ENCODE assay signal across 8 cellular contexts in the genomic region with DNA sequence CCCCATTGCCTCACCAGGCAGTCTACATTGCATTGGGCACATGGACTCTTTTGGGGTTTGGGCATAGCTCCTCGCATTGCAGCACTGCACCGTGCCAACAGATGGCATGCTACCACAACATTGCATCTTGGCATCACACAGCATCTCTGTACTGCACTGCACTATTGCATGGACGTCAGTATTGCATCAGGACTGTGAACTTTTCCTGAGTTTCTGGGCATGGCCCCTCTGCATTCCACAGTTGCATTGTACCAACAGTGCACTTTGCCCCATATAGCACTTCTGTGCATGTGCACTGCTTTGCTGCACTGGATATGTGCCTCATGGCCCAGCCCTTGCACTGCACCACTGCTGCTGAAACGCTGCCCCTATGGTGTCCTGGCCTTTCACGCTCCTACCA. TPM values are rescaled to one million over a fixed set of nuclear protein-coding genes. Genes with fewer than 3 reads are reported as not detected.
DNase-seq lines count a peak whose midpoint lies in the region; ATAC-seq and TF ChIP-seq lines count a peak whose summit lies in the region.

No MANE protein-coding gene starts in this region.

- peak; percentile 54 for ATAC-seq in body of pancreas
- peak; percentile 46 for ATAC-seq in memory B cell (ENCODE audit: low read depth)
- no peak for ATAC-seq in GM18520 (IDR thresholded peaks at IDR 0.05; ENCODE audit: unreplicated experiment)
- no peak for ATAC-seq in GM19467 (IDR thresholded peaks at IDR 0.05; ENCODE audit: unreplicated experiment)
- no peak for ATAC-seq in activated CD8-positive, alpha-beta memory T cell treated with anti-CD3 and anti-CD28 coated beads, Interleukin-2, amount 10 ng/mL, durations not matched to agents 7 days and 5 days

- no peaks in the 10 kb centered on the region for H3K9me3 ChIP-seq in body of pancreas

- H3K4me1 ChIP-seq in body of pancreas, result peaks cover 8% of the 10 kb centered on the region

- H3K36me3 Mint-ChIP-seq in Calu3 (ENCODE audit: insufficient read depth, unreplicated experiment) (peaks cover 10% of the 10 kb centered on the region), memory B cell (no peaks in the 10 kb centered on the region)
- H3K36me3 Mint-ChIP-seq in activated CD8-positive, alpha-beta memory T cell treated with anti-CD3 and anti-CD28 coated beads, Interleukin-2, amount 10 ng/mL, durations not matched to agents 7 days and 5 days, result no peaks in the 10 kb centered on the region

- no peak for TF ChIP-seq POLR2A in body of pancreas (IDR thresholded peaks at IDR 0.05)

- BruUV-seq in Calu3 (replicated peaks; lab: Mats Ljungman, UMichigan), result no TSS peak

- TF ChIP-seq CTCF in Calu3 (IDR thresholded peaks at IDR 0.05; ENCODE audit: unreplicated experiment), result peak; percentile 60
- peak in 4 of 7 experiments; percentile 30 to 46 (median 38) for TF ChIP-seq CTCF in body of pancreas (IDR thresholded peaks at IDR 0.05)

- no peaks in the 10 kb centered on the region for H3K4me1 Mint-ChIP-seq in Calu3 (ENCODE audit: low read depth, unreplicated experiment)
- no peaks in the 10 kb centered on the region for H3K4me1 Mint-ChIP-seq in memory B cell
- H3K4me1 Mint-ChIP-seq in activated CD8-positive, alpha-beta memory T cell treated with anti-CD3 and anti-CD28 coated beads, Interleukin-2, amount 10 ng/mL, durations not matched to agents 7 days and 5 days, result no peaks in the 10 kb centered on the region

- no peaks in the 10 kb centered on the region for H3K9me3 Mint-ChIP-seq in Calu3 (ENCODE audit: low read depth, unreplicated experiment)
- no peaks in the 10 kb centered on the region for H3K9me3 Mint-ChIP-seq in memory B cell
- H3K9me3 Mint-ChIP-seq in activated CD8-positive, alpha-beta memory T cell treated with anti-CD3 and anti-CD28 coated beads, Interleukin-2, amount 10 ng/mL, durations not matched to agents 7 days and 5 days (ENCODE audit: low read depth), result no peaks in the 10 kb centered on the region

- H3K27ac Mint-ChIP-seq in Calu3 (ENCODE audit: unreplicated experiment) (no peak overlapping the region), memory B cell (no peak overlapping the region)
- H3K27ac Mint-ChIP-seq in activated CD8-positive, alpha-beta memory T cell treated with anti-CD3 and anti-CD28 coated beads, Interleukin-2, amount 10 ng/mL, durations not matched to agents 7 days and 5 days, result no peak overlapping the region

- H3K27me3 ChIP-seq in body of pancreas, result no peaks in the 10 kb centered on the region

- H3K27me3 Mint-ChIP-seq in Calu3 (ENCODE audit: unreplicated experiment) (no peaks in the 10 kb centered on the region), memory B cell (peaks cover 19% of the 10 kb centered on the region)
- H3K27me3 Mint-ChIP-seq in activated CD8-positive, alpha-beta memory T cell treated with anti-CD3 and anti-CD28 coated beads, Interleukin-2, amount 10 ng/mL, durations not matched to agents 7 days and 5 days, result peaks cover 9% of the 10 kb centered on the region

- DNase-seq in Calu3, result peak; percentile 61
- DNase-seq in HuH-7.5 (ENCODE audit: low spot score), result peak; percentile 45
- peak in 1 of 4 donors; percentile 38 for DNase-seq in body of pancreas
- DNase-seq in memory B cell (ENCODE audit: low spot score in 2 of 2), result no peak
- no peak for DNase-seq in activated CD8-positive, alpha-beta memory T cell treated with anti-CD3 and anti-CD28 coated beads, Interleukin-2, amount 10 ng/mL, durations not matched to agents 7 days and 5 days
- DNase-seq in DMS114 treated with DMSO at 0.1 percent for 48 hours (lab: John Stamatoyannopoulos, UW; ENCODE audit: unreplicated experiment), result no peak

- 58 to 67% methylated on average over 4 to 5 of the region's 5 CpGs for WGBS in body of pancreas, 2 donors

- CTCF ChIA-PET in Calu3 (lab: Charles Lee), result interaction anchor here (0.5 to 1.2 kb wide), 8 partner anchors 12 to 1462 kb away, joined by 3 to 4 read pairs (median 3); no protein-coding TSS in a partner anchor
- CTCF ChIA-PET in activated CD8-positive, alpha-beta memory T cell treated with anti-CD3 and anti-CD28 coated beads, Interleukin-2, amount 10 ng/mL, durations not matched to agents 7 days and 5 days (lab: Charles Lee), result interaction anchor here (0.5 to 1.2 kb wide), 2 partner anchors 10 to 20 kb away, joined by 3 to 4 read pairs; partner anchors contain the start of gene PTPRU

- no peaks in the 10 kb centered on the region for H3K36me3 ChIP-seq in body of pancreas (replicated peaks in 1 of 2; ENCODE audit: insufficient read depth in 1 of 2, low read depth in 2 of 2)

- intact Hi-C loops in Calu3 (cut with micrococcal nuclease; ENCODE audit: unreplicated experiment), result no loop called here
- intact Hi-C loops in body of pancreas (cut with DNase I), result loop anchor here (10.0 kb wide), 2 partner anchors 1139 to 1459 kb away; no protein-coding TSS in a partner anchor

- no peak overlapping the region for H3K27ac ChIP-seq in body of pancreas

- H3K4me3 Mint-ChIP-seq in Calu3 (ENCODE audit: low read depth, unreplicated experiment) (no peak overlapping the region), memory B cell (no peak overlapping the region)
- H3K4me3 Mint-ChIP-seq in activated CD8-positive, alpha-beta memory T cell treated with anti-CD3 and anti-CD28 coated beads, Interleukin-2, amount 10 ng/mL, durations not matched to agents 7 days and 5 days, result no peak overlapping the region

- no peak overlapping the region for H3K4me3 ChIP-seq in body of pancreas

RNA-seq across cellular contexts. Expression of gene PTPRU, which starts 9.6 kb away (rescaled TPM):
- total RNA-seq in Calu3 (2022) (37.9 and 54.5 TPM in 2 replicates), body of pancreas (10 to 100 TPM; 24.1 to 40.2 TPM)
- total RNA-seq in activated CD8-positive, alpha-beta memory T cell treated with anti-CD3 and anti-CD28 coated beads, Interleukin-2, amount 10 ng/mL, durations not matched to agents 7 days and 5 days, result under 1 TPM; 0.47 to 0.64 TPM

RNA-seq across cellular contexts. Expression of gene MECR, which starts 15.1 kb away (rescaled TPM):
- total RNA-seq in Calu3 (2022) (45.9 and 46.8 TPM in 2 replicates), body of pancreas (10 to 100 TPM; 10.6 to 30.7 TPM)
- total RNA-seq in activated CD8-positive, alpha-beta memory T cell treated with anti-CD3 and anti-CD28 coated beads, Interleukin-2, amount 10 ng/mL, durations not matched to agents 7 days and 5 days, result 10 to 100 TPM; 24.5 to 26.9 TPM

Comparison
In these comparisons a context has a peak if more than half of its experiments do, and no peak if none do; other contexts are left out.
1. DNase-seq: peak in Calu3 (single experiment) and HuH-7.5 (single experiment); none in memory B cell (0 of 2), activated CD8-positive, alpha-beta memory T cell treated with anti-CD3 and anti-CD28 coated beads, Interleukin-2, amount 10 ng/mL, durations not matched to agents 7 days and 5 days (single experiment) and DMS114 treated with DMSO at 0.1 percent for 48 hours (single experiment).
2. ATAC-seq: peak in body of pancreas (single experiment) and memory B cell (single experiment); none in GM18520 (single experiment), GM19467 (single experiment) and activated CD8-positive, alpha-beta memory T cell treated with anti-CD3 and anti-CD28 coated beads, Interleukin-2, amount 10 ng/mL, durations not matched to agents 7 days and 5 days (single experiment).
3. RNA of gene PTPRU, which starts 9.6 kb away (total RNA-seq): 37.9 to 54.5 TPM in Calu3 and 24.1 to 40.2 TPM in body of pancreas; 0.47 to 0.64 TPM in activated CD8-positive, alpha-beta memory T cell treated with anti-CD3 and anti-CD28 coated beads, Interleukin-2, amount 10 ng/mL, durations not matched to agents 7 days and 5 days; every median in the first group is over 10 times any median in the second.